Comparison of ENCODE assay signal across 10 cellular contexts in genomic region chr3:120451670-120452220, GRCh38.
DNase-seq lines count a peak whose midpoint lies in the region; ATAC-seq lines count a peak whose summit lies in the region.
"Had no signal": no experiment of that assay in that cellular context is flagged by ENCODE, and none has a peak within 500 bp of the region (broad histone marks: within the 10 kb centered on the region; RNA-seq: fewer than 3 reads in every experiment).

No MANE protein-coding gene starts in this region.

- ATAC-seq in activated naive CD8-positive, alpha-beta T cell treated with anti-CD3 and anti-CD28 coated beads, Interleukin-2, amount 50 U/mL, for 24 hours: no peak
- ATAC-seq in stimulated activated effector memory CD8-positive, alpha-beta T cell treated with anti-CD3 and anti-CD28 coated beads, Interleukin-12 subunit alpha, Interleukin-12 subunit beta, amount 100 ng/mL, for 72 hours: no peak

- no peaks in the 10 kb centered on the region for H3K9me3 Mint-ChIP-seq in activated naive CD8-positive, alpha-beta T cell treated with anti-CD3 and anti-CD28 coated beads, Interleukin-2, amount 50 U/mL, for 24 hours
- no peaks in the 10 kb centered on the region for H3K9me3 Mint-ChIP-seq in stimulated activated effector memory CD8-positive, alpha-beta T cell treated with anti-CD3 and anti-CD28 coated beads, Interleukin-12 subunit alpha, Interleukin-12 subunit beta, amount 100 ng/mL, for 72 hours

- peak; percentile 24 for DNase-seq in DMS 273 (lab: John Stamatoyannopoulos, UW; ENCODE audit: unreplicated experiment)
- no peak for DNase-seq in DMS 273 treated with DMSO at 0.1 percent for 48 hours (lab: John Stamatoyannopoulos, UW)
- no peak for DNase-seq in activated naive CD8-positive, alpha-beta T cell treated with anti-CD3 and anti-CD28 coated beads, Interleukin-2, amount 50 U/mL, for 24 hours
- DNase-seq in stimulated activated effector memory CD8-positive, alpha-beta T cell treated with anti-CD3 and anti-CD28 coated beads, Interleukin-12 subunit alpha, Interleukin-12 subunit beta, amount 100 ng/mL, for 72 hours (ENCODE audit: low spot score in 2 of 2): no peak
- DNase-seq in NCI-H774 (lab: John Stamatoyannopoulos, UW): no peak
- no peak for DNase-seq in C1 segment of cervical spinal cord (lab: John Stamatoyannopoulos, UW)
- DNase-seq in activated gamma-delta T cell (lab: John Stamatoyannopoulos, UW): no peak
- DNase-seq: KBM-7 had no signal

- peaks cover 5% of the 10 kb centered on the region for H3K4me1 Mint-ChIP-seq in activated naive CD8-positive, alpha-beta T cell treated with anti-CD3 and anti-CD28 coated beads, Interleukin-2, amount 50 U/mL, for 24 hours
- peaks cover 7% of the 10 kb centered on the region for H3K4me1 Mint-ChIP-seq in stimulated activated effector memory CD8-positive, alpha-beta T cell treated with anti-CD3 and anti-CD28 coated beads, Interleukin-12 subunit alpha, Interleukin-12 subunit beta, amount 100 ng/mL, for 72 hours

- peaks cover 6% of the 10 kb centered on the region; the same call in 1 of the 2 replicates for H3K27me3 ChIP-seq in iPS-20b (ENCODE audit: insufficient read depth, low read length)

- no peak overlapping the region for H3K27ac ChIP-seq in iPS-20b (ENCODE audit: low read length)
- H3K27ac ChIP-seq: 22Rv1 had no signal

- peaks cover 34% of the 10 kb centered on the region for H3K4me1 ChIP-seq in iPS-20b (ENCODE audit: insufficient read depth, low read length)

- H3K9ac ChIP-seq in iPS-20b (ENCODE audit: low read depth, low read length): peak overlapping the region; percentile 88; the same call in 1 of the 2 replicates

- no peaks in the 10 kb centered on the region for H3K36me3 Mint-ChIP-seq in activated naive CD8-positive, alpha-beta T cell treated with anti-CD3 and anti-CD28 coated beads, Interleukin-2, amount 50 U/mL, for 24 hours (ENCODE audit: low read depth)
- no peaks in the 10 kb centered on the region for H3K36me3 Mint-ChIP-seq in stimulated activated effector memory CD8-positive, alpha-beta T cell treated with anti-CD3 and anti-CD28 coated beads, Interleukin-12 subunit alpha, Interleukin-12 subunit beta, amount 100 ng/mL, for 72 hours

- peaks cover 35% of the 10 kb centered on the region for H3K27me3 Mint-ChIP-seq in activated naive CD8-positive, alpha-beta T cell treated with anti-CD3 and anti-CD28 coated beads, Interleukin-2, amount 50 U/mL, for 24 hours

- H3K27ac Mint-ChIP-seq in activated naive CD8-positive, alpha-beta T cell treated with anti-CD3 and anti-CD28 coated beads, Interleukin-2, amount 50 U/mL, for 24 hours: no peak overlapping the region
- H3K27ac Mint-ChIP-seq in stimulated activated effector memory CD8-positive, alpha-beta T cell treated with anti-CD3 and anti-CD28 coated beads, Interleukin-12 subunit alpha, Interleukin-12 subunit beta, amount 100 ng/mL, for 72 hours: no peak overlapping the region

- peak overlapping the region; percentile 58 for H3K4me3 Mint-ChIP-seq in activated naive CD8-positive, alpha-beta T cell treated with anti-CD3 and anti-CD28 coated beads, Interleukin-2, amount 50 U/mL, for 24 hours
- peak overlapping the region; percentile 42 for H3K4me3 Mint-ChIP-seq in stimulated activated effector memory CD8-positive, alpha-beta T cell treated with anti-CD3 and anti-CD28 coated beads, Interleukin-12 subunit alpha, Interleukin-12 subunit beta, amount 100 ng/mL, for 72 hours

- peaks cover 11% of the 10 kb centered on the region; the same call in 1 of the 2 replicates for H3K36me3 ChIP-seq in iPS-20b (ENCODE audit: insufficient read depth, low read depth, low read length)

- no peaks in the 10 kb centered on the region for H3K9me3 ChIP-seq in iPS-20b (ENCODE audit: insufficient read depth, low read depth, low read length)

- peak overlapping the region; percentile 92 for H3K4me3 ChIP-seq in iPS-20b (ENCODE audit: low read length)
